ENCODE assay signal across 6 cellular contexts in the genomic region with DNA sequence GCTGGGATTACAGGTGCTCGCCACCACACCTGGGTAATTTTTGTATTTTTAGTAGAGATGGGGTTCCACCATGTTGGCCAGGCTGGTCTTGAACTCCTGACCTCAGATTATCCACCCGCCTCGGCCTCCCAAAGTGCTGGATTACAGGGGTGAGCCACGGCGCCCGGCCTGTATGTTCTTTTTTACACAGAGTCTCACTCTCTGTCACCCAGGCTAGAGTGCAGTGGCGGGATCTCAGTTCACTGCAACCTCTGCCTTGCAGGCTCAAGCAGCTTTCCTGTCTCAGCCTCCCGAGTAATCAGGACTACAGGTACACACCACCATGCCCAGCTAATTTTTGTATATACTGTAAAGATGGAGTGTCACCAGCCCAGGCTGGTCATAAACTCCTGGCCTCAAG. TPM values are rescaled to one million over a fixed set of nuclear protein-coding genes. Genes with fewer than 3 reads are reported as not detected.
DNase-seq lines count a peak whose midpoint lies in the region; ATAC-seq, FAIRE-seq and TF ChIP-seq lines count a peak whose summit lies in the region.
"Not testable (repeated sequence)": the region's sequence is repeated elsewhere in the genome, so short reads cannot be mapped to it uniquely, and the experiment has no call there.

No MANE protein-coding gene starts in this region.

- H3K56ac ChIP-seq in H9 (ENCODE audit: insufficient read length, low read depth, low read length): not testable (repeated sequence)

- not testable (repeated sequence) for H3K4me3 Mint-ChIP-seq in H9, type B pancreatic cell

- H3K27ac ChIP-seq in H9 (ENCODE audit: insufficient read length, low read depth, low read length); K562 (ENCODE audit: extremely low read depth, low read depth, low read length); sigmoid colon: not testable (repeated sequence)

- not testable (repeated sequence) for H3K4me1 ChIP-seq in H9 (ENCODE audit: insufficient read depth, low read length); K562 (replicated peaks in 1 of 2; ENCODE audit: control insufficient read depth in 2 of 2, insufficient read depth in 2 of 2, low read length in 2 of 2); sigmoid colon

- WGBS in H9 (ENCODE audit: extremely low coverage, insufficient read length, low lambda C conversion rate): no CpG with 5 or more reads among the region's 8 CpGs
- 74% methylated on average over 8 of the region's 8 CpGs for WGBS in K562 (ENCODE audit: insufficient coverage, low coverage, missing lambda C conversion rate)
- 92 to 94% methylated on average over 8 of the region's 8 CpGs for WGBS in sigmoid colon, 2 donors

- TF ChIP-seq POLR2A in K562 (conservative IDR thresholded peaks at IDR 0.05); sigmoid colon (IDR thresholded peaks at IDR 0.05): not testable (repeated sequence)

- H3K9me3 Mint-ChIP-seq in H9: peaks cover 4 to 13% of the 10 kb centered on the region in 2 experiments
- H3K9me3 Mint-ChIP-seq in type B pancreatic cell: not testable (repeated sequence)

- H2BK5ac ChIP-seq in H9 (ENCODE audit: insufficient read length, low read length): not testable (repeated sequence)

- not testable (repeated sequence) for H3K4me2 ChIP-seq in H9 (ENCODE audit: insufficient read depth, insufficient read length, low read length); K562 (ENCODE audit: insufficient read depth, low read length)

- H3K23me2 ChIP-seq in H9 (ENCODE audit: insufficient read length, low read depth, low read length, poor library complexity, severe bottlenecking): not testable (repeated sequence)

- H3K4ac ChIP-seq in H9 (ENCODE audit: low read depth, low read length): not testable (repeated sequence)

- H3K9me3 ChIP-seq in H9 (ENCODE audit: control insufficient read depth, low read depth, low read length); K562 (replicated peaks; ENCODE audit: control insufficient read depth, insufficient read depth, low read depth, low read length); sigmoid colon: not testable (repeated sequence)

- intact Hi-C loops in K562 (cut with micrococcal nuclease); cardiac septum (cut with DNase I); sigmoid colon (cut with DNase I): not testable (repeated sequence)

- ATAC-seq in K562: not testable (repeated sequence)

- not testable (repeated sequence) for H4K20me1 ChIP-seq in H9 (ENCODE audit: control insufficient read depth, insufficient read depth, insufficient read length); K562 (replicated peaks; ENCODE audit: control insufficient read depth, insufficient read depth, low read length)

- not testable (repeated sequence) for H3K9ac ChIP-seq in H9 (ENCODE audit: extremely low read depth, insufficient read length, low read length); K562 (ENCODE audit: insufficient read depth in 1 of 2, low read depth in 2 of 2, low read length in 2 of 2)

- H3K27me3 ChIP-seq in H9 (ENCODE audit: insufficient read depth, low read length); K562 (ENCODE audit: control insufficient read depth in 2 of 2, insufficient read depth in 2 of 2, low read length in 2 of 2); sigmoid colon: not testable (repeated sequence)

- not testable (repeated sequence) for H2BK120ac ChIP-seq in H9 (ENCODE audit: low read depth, low read length, poor library complexity, severe bottlenecking)

- H3K27me3 Mint-ChIP-seq in H9 (ENCODE audit: low read depth); type B pancreatic cell: not testable (repeated sequence)

- not testable (repeated sequence) for FAIRE-seq in K562 (lab: Jason Lieb, UNC)

- not testable (repeated sequence) for H3K79me2 ChIP-seq in H9 (ENCODE audit: insufficient read depth, low read length); K562 (ENCODE audit: control insufficient read depth, insufficient read depth, low read length)

- not testable (repeated sequence) for H3K18ac ChIP-seq in H9 (ENCODE audit: insufficient read length, low read depth, low read length)

- H3T11ph ChIP-seq in H9 (ENCODE audit: low read length): not testable (repeated sequence)

- not testable (repeated sequence) for H4K91ac ChIP-seq in H9 (ENCODE audit: insufficient read length, low read depth, low read length)

- in situ Hi-C loops in K562 (cut with MboI): not testable (repeated sequence)

- not testable (repeated sequence) for TF ChIP-seq RAD21 in K562 (CRISPR knock-in tag; conservative IDR thresholded peaks at IDR 0.05 in 1 of 2, IDR thresholded peaks at IDR 0.05 in 1 of 2)

- BruUV-seq in K562 (replicated peaks; lab: Mats Ljungman, UMichigan): not testable (repeated sequence)

- H2BK12ac ChIP-seq in H9 (ENCODE audit: insufficient read length, low read depth, low read length): not testable (repeated sequence)

- not testable (repeated sequence) for H4K5ac ChIP-seq in H9 (ENCODE audit: insufficient read length, low read depth, low read length)

- peak overlapping the region in 2 of 3 experiments; percentile 2 to 89; a peak in 1 of 7 replicates for H3K27ac Mint-ChIP-seq in H9
- H3K27ac Mint-ChIP-seq in type B pancreatic cell: peak overlapping the region; percentile 62

- H3K36me3 ChIP-seq in K562 (ENCODE audit: control insufficient read depth, insufficient read depth, low read length); sigmoid colon: not testable (repeated sequence)

- H3K14ac ChIP-seq in H9 (ENCODE audit: insufficient read depth, low read length): not testable (repeated sequence)

- not testable (repeated sequence) for H2BK15ac ChIP-seq in H9 (ENCODE audit: low read depth, low read length)

- not testable (repeated sequence) for H2BK20ac ChIP-seq in H9 (ENCODE audit: low read depth, low read length, poor library complexity, severe bottlenecking)

- H2AFZ ChIP-seq in H9 (ENCODE audit: low read length); K562 (ENCODE audit: low read depth, low read length): not testable (repeated sequence)

- not testable (repeated sequence) for H3K79me1 ChIP-seq in H9 (ENCODE audit: insufficient read depth, low read depth, low read length, poor library complexity, severe bottlenecking)

- not testable (repeated sequence) for H3K9me1 ChIP-seq in K562 (ENCODE audit: control insufficient read depth, insufficient read depth, low read length)

- peaks cover 12% of the 10 kb centered on the region in 2 experiments for H3K4me1 Mint-ChIP-seq in H9
- H3K4me1 Mint-ChIP-seq in type B pancreatic cell (ENCODE audit: unreplicated experiment): not testable (repeated sequence)

- H2AK5ac ChIP-seq in H9 (ENCODE audit: insufficient read length, low read length): not testable (repeated sequence)

- TF ChIP-seq EP300 in K562 (IDR thresholded peaks at IDR 0.05; ENCODE audit: low read length); sigmoid colon (IDR thresholded peaks at IDR 0.05): not testable (repeated sequence)

- H3K23ac ChIP-seq in H9 (ENCODE audit: insufficient read length, low read depth, low read length): not testable (repeated sequence)

- CTCF ChIA-PET in K562 (lab: Yijun Ruan, JAX; ENCODE audit: low intra/inter-chr PET ratio): not testable (repeated sequence)

- H3K36me3 Mint-ChIP-seq in H9 (ENCODE audit: insufficient read depth in 1 of 3, low read depth in 3 of 3): peaks cover 0 to 12% (median 4%) of the 10 kb centered on the region in 3 experiments; a peak in 5 of 7 replicates
- not testable (repeated sequence) for H3K36me3 Mint-ChIP-seq in type B pancreatic cell

- not testable (repeated sequence) for H4K8ac ChIP-seq in H9 (replicated peaks; ENCODE audit: insufficient read length, low read depth, low read length)

- not testable (repeated sequence) for H3K4me3 ChIP-seq in K562, sigmoid colon

- POLR2A ChIA-PET in K562 (lab: Yijun Ruan, JAX): not testable (repeated sequence)

- not testable (repeated sequence) for DNase-seq in H9; K562 (ENCODE audit: extremely low read depth in 1 of 4, low spot score in 3 of 4); type B pancreatic cell (ENCODE audit: extremely low spot score, unreplicated experiment)
- DNase-seq in cardiac septum (ENCODE audit: low spot score): peak; percentile 41
- DNase-seq in mesenteric fat pad (ENCODE audit: low spot score): peak; percentile 53
- peak; percentile 27 for DNase-seq in sigmoid colon

- not testable (repeated sequence) for TF ChIP-seq CTCF in H9 (conservative IDR thresholded peaks at IDR 0.05); K562 (IDR thresholded peaks at IDR 0.05 in 2 of 3, conservative IDR thresholded peaks at IDR 0.05 in 1 of 3; ENCODE audit: insufficient read depth in 2 of 3, low read depth in 1 of 3, low read length in 3 of 3); sigmoid colon (IDR thresholded peaks at IDR 0.05); type B pancreatic cell (conservative IDR thresholded peaks at IDR 0.05)

RNA-seq across cellular contexts. Expression of a gene that starts 9.1 kb away (rescaled TPM):
- total RNA-seq in H9 (2021) (1,968 and 1,971 TPM in 2 replicates), K562 (2014; rRNA removed) (1,828 and 1,851 TPM in 2 replicates), K562 (2014; rRNA removed; fragmentation: Illumina TruSeq; extraction: Trizol) (1,816 and 1,953 TPM in 2 replicates), K562 (2015; rRNA removed; fragmentation: Illumina TruSeq; extraction: Trizol) (1,595 and 1,687 TPM in 2 replicates), K562 (2021) (1,900 and 2,011 TPM in 2 replicates), cardiac septum (344 TPM), mesenteric fat pad (472 TPM), sigmoid colon (100 to 1,000 TPM; 160 to 186 (median 180) TPM), type B pancreatic cell (ENCODE audit: low replicate concordance) (699 and 984 TPM in 2 replicates)
- 426 and 544 TPM in 2 replicates for total RNA-seq in K562 (2011; cell fraction: chromatin; rRNA removed; ENCODE audit: low replicate concordance)
- total RNA-seq in K562 (2011; cell fraction: nucleolus; rRNA removed): 304 and 396 TPM in 2 replicates
- 538 and 566 TPM in 2 replicates for total RNA-seq in K562 (2011; cell fraction: nucleoplasm; rRNA removed)
- polyA plus RNA-seq in K562 (2011; rRNA removed) (2,715 and 3,820 TPM in 2 replicates), K562 (2014; fragmentation: Illumina TruSeq; extraction: Trizol) (2,154 and 2,300 TPM in 2 replicates), K562 (2014; fragmentation: Nextera tagmentation; extraction: Ambion mirVana) (1,000 to 10,000 TPM; 3,304 to 3,469 TPM), K562 (2014; rRNA removed) (2,326 and 2,761 TPM in 2 replicates), sigmoid colon (100 to 1,000 TPM; 258 to 509 (median 321) TPM)
- 1,510 and 2,406 TPM in 2 replicates for polyA plus RNA-seq in K562 (2011; cell fraction: cytosol; rRNA removed)
- polyA plus RNA-seq in K562 (2011; cell fraction: nucleus; rRNA removed): 920 and 1,503 TPM in 2 replicates
- polyA plus RNA-seq in K562 (2012): 1,349 and 2,558 TPM in 2 replicates
- polyA minus RNA-seq in K562 (2011; rRNA and poly(A)+ RNA removed): 3,000 and 3,145 TPM in 2 replicates
- polyA minus RNA-seq in K562 (2011; cell fraction: cytosol; rRNA and poly(A)+ RNA removed): 636 and 826 TPM in 2 replicates
- 110 and 239 TPM in 2 replicates for polyA minus RNA-seq in K562 (2011; cell fraction: nucleus; rRNA and poly(A)+ RNA removed)

RNA-seq across cellular contexts. Expression of a gene that starts 23.7 kb away (rescaled TPM):
- total RNA-seq in H9 (2021) (16.8 and 19.4 TPM in 2 replicates), K562 (2014; rRNA removed) (24.6 and 25.8 TPM in 2 replicates), K562 (2014; rRNA removed; fragmentation: Illumina TruSeq; extraction: Trizol) (35.0 and 38.5 TPM in 2 replicates), K562 (2015; rRNA removed; fragmentation: Illumina TruSeq; extraction: Trizol) (29.1 and 32.7 TPM in 2 replicates), K562 (2021) (24.4 and 25.0 TPM in 2 replicates), cardiac septum (19.6 TPM), mesenteric fat pad (29.7 TPM), sigmoid colon (10 to 100 TPM; 39.2 to 61.2 (median 44.2) TPM), type B pancreatic cell (ENCODE audit: low replicate concordance) (8.2 and 17.3 TPM in 2 replicates)
- 42.7 and 128 TPM in 2 replicates for total RNA-seq in K562 (2011; cell fraction: chromatin; rRNA removed; ENCODE audit: low replicate concordance)
- total RNA-seq in K562 (2011; cell fraction: nucleolus; rRNA removed): 25.8 and 32.5 TPM in 2 replicates
- 46.3 and 62.1 TPM in 2 replicates for total RNA-seq in K562 (2011; cell fraction: nucleoplasm; rRNA removed)
- polyA plus RNA-seq in K562 (2011; rRNA removed) (48.8 and 54.6 TPM in 2 replicates), K562 (2014; fragmentation: Illumina TruSeq; extraction: Trizol) (29.7 and 34.9 TPM in 2 replicates), K562 (2014; fragmentation: Nextera tagmentation; extraction: Ambion mirVana) (10 to 100 TPM; 22.2 to 24.7 TPM), K562 (2014; rRNA removed) (30.3 and 30.8 TPM in 2 replicates), sigmoid colon (1 to 10 TPM; 2.8 to 5.9 (median 3.6) TPM)
- 13.2 and 34.8 TPM in 2 replicates for polyA plus RNA-seq in K562 (2011; cell fraction: cytosol; rRNA removed)
- polyA plus RNA-seq in K562 (2011; cell fraction: nucleus; rRNA removed): 83.4 and 119 TPM in 2 replicates
- polyA plus RNA-seq in K562 (2012): 22.5 and 23.5 TPM in 2 replicates
- polyA minus RNA-seq in K562 (2011; rRNA and poly(A)+ RNA removed): 34.8 and 38.8 TPM in 2 replicates
- 10.6 and 13.2 TPM in 2 replicates for polyA minus RNA-seq in K562 (2011; cell fraction: cytosol; rRNA and poly(A)+ RNA removed)
- polyA minus RNA-seq in K562 (2011; cell fraction: nucleus; rRNA and poly(A)+ RNA removed): 14.7 and 29.1 TPM in 2 replicates
